Comparison of ENCODE assay signal across 9 cellular contexts in genomic region chr17:7839199-7839889, GRCh38. TPM values are rescaled to one million over a fixed set of nuclear protein-coding genes. Genes with fewer than 3 reads are reported as not detected.
DNase-seq lines count a peak whose midpoint lies in the region; ATAC-seq and TF ChIP-seq lines count a peak whose summit lies in the region.
"Had no signal": no experiment of that assay in that cellular context is flagged by ENCODE, and none has a peak within 500 bp of the region (broad histone marks: within the 10 kb centered on the region; RNA-seq: fewer than 3 reads in every experiment).

No MANE protein-coding gene starts in this region.

- H3K4me2 ChIP-seq in OCI-LY1 (ENCODE audit: low read length) (peak overlapping the region; percentile 95), neuronal stem cell (ENCODE audit: insufficient read depth, low read length, poor library complexity, severe bottlenecking) (peak overlapping the region; percentile 22)

- no peak overlapping the region for H3K18ac ChIP-seq in neuronal stem cell (ENCODE audit: low read length)

- H3K27me3 Mint-ChIP-seq in CD4-positive, alpha-beta T cell: peaks cover 10% of the 10 kb centered on the region
- H3K27me3 Mint-ChIP-seq in effector memory CD8-positive, alpha-beta T cell: no peaks in the 10 kb centered on the region

- no peak overlapping the region for H2BK12ac ChIP-seq in neuronal stem cell (ENCODE audit: low read length)

- POLR2A ChIA-PET in CD4-positive, alpha-beta T cell (lab: Charles Lee): interaction anchor here (0.6 to 10.1 kb wide), 4 partner anchors 12 to 151 kb away, joined by 3 to 79 read pairs (median 3); partner anchors contain the start of genes CYB5D1, NAA38 and RNF227

- WGBS in neuronal stem cell (ENCODE audit: extremely low coverage in 2 of 2, insufficient read length in 2 of 2, insufficient replicate concordance in 1 of 2), 2 donors: no CpG with 5 or more reads among the region's 6 CpGs

- H2BK120ac ChIP-seq in neuronal stem cell (ENCODE audit: low read depth, low read length): no peak overlapping the region

- H3K27me3 ChIP-seq in CD4-positive, alpha-beta T cell (ENCODE audit: control insufficient read depth, insufficient read depth, low read length): no peaks in the 10 kb centered on the region
- H3K27me3 ChIP-seq in OCI-LY1 (ENCODE audit: insufficient read depth, low read length) (no peaks in the 10 kb centered on the region), neuronal stem cell (ENCODE audit: control insufficient read depth in 3 of 3, insufficient read depth in 3 of 3, low read depth in 1 of 3, low read length in 3 of 3) (no peaks in the 10 kb centered on the region)

- peak overlapping the region; percentile 100 for H3K27ac ChIP-seq in CD4-positive, alpha-beta T cell (ENCODE audit: low read depth, low read length)
- H3K27ac ChIP-seq in OCI-LY1 (ENCODE audit: low read depth, low read length, poor library complexity, severe bottlenecking) (peak overlapping the region; percentile 97), neuronal stem cell (replicated peaks; ENCODE audit: low read length) (no peak overlapping the region)

- no peaks in the 10 kb centered on the region for H3K9me3 ChIP-seq in CD4-positive, alpha-beta T cell (ENCODE audit: control insufficient read depth, low read length)
- H3K9me3 ChIP-seq in OCI-LY1 (ENCODE audit: low read length) (no peaks in the 10 kb centered on the region), neuronal stem cell (replicated peaks in 1 of 2; ENCODE audit: control insufficient read depth in 2 of 2, insufficient read depth in 1 of 2, low read depth in 1 of 2, low read length in 2 of 2) (no peaks in the 10 kb centered on the region)

- H3K9me2 ChIP-seq in OCI-LY1 (ENCODE audit: low read depth, low read length): no peaks in the 10 kb centered on the region

- peaks cover 50% of the 10 kb centered on the region for H3K4me1 ChIP-seq in OCI-LY1 (ENCODE audit: insufficient read depth, low read length, severe bottlenecking)
- peaks cover 34 to 43% of the 10 kb centered on the region in 2 donors for H3K4me1 ChIP-seq in neuronal stem cell (ENCODE audit: control insufficient read depth in 2 of 2, insufficient read depth in 1 of 2, low read depth in 1 of 2, low read length in 2 of 2)

- no peak overlapping the region for H3K14ac ChIP-seq in neuronal stem cell (ENCODE audit: low read length)

- peak overlapping the region; percentile 44; the same call in 1 of the 2 replicates for H3K9ac ChIP-seq in OCI-LY1 (ENCODE audit: low read length)
- no peak overlapping the region for H3K9ac ChIP-seq in neuronal stem cell (ENCODE audit: low read depth, low read length, poor library complexity)

- H3K27ac Mint-ChIP-seq in CD4-positive, alpha-beta T cell: peak overlapping the region; percentile 90
- H3K27ac Mint-ChIP-seq in effector memory CD8-positive, alpha-beta T cell: peak overlapping the region; percentile 60 to 100

- H2BK5ac ChIP-seq in neuronal stem cell (ENCODE audit: low read length): no peak overlapping the region

- no peak overlapping the region for H2BK15ac ChIP-seq in neuronal stem cell (ENCODE audit: low read length)

- CTCF ChIA-PET in CD4-positive, alpha-beta T cell (lab: Charles Lee): interaction anchor here (1.1 kb wide), 1 partner anchor 152 kb away, joined by 3 read pairs; no protein-coding TSS in a partner anchor

- H3K36me3 Mint-ChIP-seq in CD4-positive, alpha-beta T cell (ENCODE audit: low read depth): peaks cover 60% of the 10 kb centered on the region
- H3K36me3 Mint-ChIP-seq in effector memory CD8-positive, alpha-beta T cell (ENCODE audit: insufficient read depth): peaks cover 80% of the 10 kb centered on the region

- no peak for ATAC-seq in CD4-positive, alpha-beta T cell (ENCODE audit: poor library complexity)
- no peak for ATAC-seq in effector memory CD8-positive, alpha-beta T cell (replicated peaks)
- ATAC-seq in GM21717 (IDR thresholded peaks at IDR 0.05; ENCODE audit: unreplicated experiment): no peak

- H4K20me1 ChIP-seq in OCI-LY1 (ENCODE audit: insufficient read depth, low read length): no peaks in the 10 kb centered on the region

- no peaks in the 10 kb centered on the region; the same call in 1 of the 2 replicates for H3K36me3 ChIP-seq in OCI-LY1 (ENCODE audit: insufficient read depth, low read length)
- peaks cover 5 to 15% of the 10 kb centered on the region in 2 donors for H3K36me3 ChIP-seq in neuronal stem cell (replicated peaks in 1 of 2; ENCODE audit: control insufficient read depth in 2 of 2, insufficient read depth in 2 of 2, low read length in 2 of 2)

- no peak for DNase-seq in CD4-positive, alpha-beta T cell
- no peak for DNase-seq in effector memory CD8-positive, alpha-beta T cell
- DNase-seq in neuronal stem cell (ENCODE audit: low spot score): no peak
- DNase-seq in NCI-H128 (lab: John Stamatoyannopoulos, UW; ENCODE audit: unreplicated experiment): no peak
- DNase-seq in activated CD8-positive, alpha-beta memory T cell treated with anti-CD3 and anti-CD28 coated beads, Interleukin-2, amount 50 U/mL, for 48 hours: no peak
- no peak for DNase-seq in NCI-H187 treated with DMSO at 0.1 percent for 48 hours (lab: John Stamatoyannopoulos, UW)
- DNase-seq: SHP77 had no signal

- H3K4me1 Mint-ChIP-seq in CD4-positive, alpha-beta T cell (ENCODE audit: low read depth): peaks cover 63% of the 10 kb centered on the region
- peaks cover 75 to 76% of the 10 kb centered on the region in 2 donors for H3K4me1 Mint-ChIP-seq in effector memory CD8-positive, alpha-beta T cell (ENCODE audit: low read depth in 2 of 2)

- no peaks in the 10 kb centered on the region for H3K9me3 Mint-ChIP-seq in CD4-positive, alpha-beta T cell
- H3K9me3 Mint-ChIP-seq in effector memory CD8-positive, alpha-beta T cell: no peaks in the 10 kb centered on the region

- peaks cover 14% of the 10 kb centered on the region for H3K79me1 ChIP-seq in neuronal stem cell (ENCODE audit: low read depth, low read length)

- H3F3A ChIP-seq in OCI-LY1 (ENCODE audit: insufficient read depth, low read length): peaks cover 10% of the 10 kb centered on the region; the same call in 1 of the 2 replicates

- H3K23ac ChIP-seq in neuronal stem cell (ENCODE audit: low read depth, low read length, poor library complexity): no peak overlapping the region

- TF ChIP-seq CTCF in CD4-positive, alpha-beta T cell (IDR thresholded peaks at IDR 0.05): no peak
- TF ChIP-seq CTCF in OCI-LY1 (IDR thresholded peaks at IDR 0.05; ENCODE audit: low read length): no peak

- H3K4me3 ChIP-seq in OCI-LY1 (ENCODE audit: low read depth, low read length, poor library complexity, severe bottlenecking): peak overlapping the region; percentile 44
- peak overlapping the region in 1 of 2 donors; percentile 79 for H3K4me3 ChIP-seq in neuronal stem cell (ENCODE audit: low read length in 2 of 2)

- no peak overlapping the region for H4K91ac ChIP-seq in neuronal stem cell (ENCODE audit: low read depth, low read length, poor library complexity)

- no peak overlapping the region for H3K4ac ChIP-seq in neuronal stem cell (ENCODE audit: low read length)

- H2AK5ac ChIP-seq in neuronal stem cell (ENCODE audit: low read depth, low read length): no peak overlapping the region

- H3K4me3 Mint-ChIP-seq in CD4-positive, alpha-beta T cell: peak overlapping the region; percentile 85
- H3K4me3 Mint-ChIP-seq in effector memory CD8-positive, alpha-beta T cell: peak overlapping the region in 1 of 2 donors; percentile 59

- no peak overlapping the region for H2AFZ ChIP-seq in OCI-LY1 (ENCODE audit: low read length)
- H2AFZ ChIP-seq in neuronal stem cell (ENCODE audit: low read length): no peak overlapping the region

- intact Hi-C loops in CD4-positive, alpha-beta T cell (cut with DNase I, micrococcal nuclease): loop anchor here (5.0 to 10.0 kb wide), 3 partner anchors 152 to 318 kb away; partner anchors contain the start of genes PER1 (in 1 of the 2), TP53 (in 1 of the 2) and WRAP53 (in 1 of the 2)

- no peak overlapping the region for H4K8ac ChIP-seq in neuronal stem cell (ENCODE audit: low read depth, low read length)

- no peaks in the 10 kb centered on the region for H3K79me2 ChIP-seq in OCI-LY1 (ENCODE audit: insufficient read depth, low read length)

RNA-seq across cellular contexts. Expression of gene KDM6B, which starts 5.3 kb away (rescaled TPM):
- 100 to 1,000 TPM; 189 to 191 TPM for total RNA-seq in CD4-positive, alpha-beta T cell
- 20.0 TPM for polyA plus RNA-seq in neuronal stem cell (2013, experiment 1 of 2)
- 21.1 TPM for polyA plus RNA-seq in neuronal stem cell (2013, experiment 2 of 2)

RNA-seq across cellular contexts. Expression of gene TMEM88, which starts 15.5 kb away (rescaled TPM):
- total RNA-seq in CD4-positive, alpha-beta T cell: 10 to 100 TPM; 29.3 to 29.6 TPM
- polyA plus RNA-seq in neuronal stem cell (2013, experiment 1 of 2): 132 TPM
- polyA plus RNA-seq in neuronal stem cell (2013, experiment 2 of 2): 128 TPM

RNA-seq across cellular contexts. Expression of gene NAA38, which starts 18.0 kb away (rescaled TPM):
- 10 to 100 TPM; 15.4 to 16.3 TPM for total RNA-seq in CD4-positive, alpha-beta T cell
- polyA plus RNA-seq in neuronal stem cell (2013, experiment 1 of 2): 74.6 TPM
- polyA plus RNA-seq in neuronal stem cell (2013, experiment 2 of 2): 76.9 TPM

RNA-seq across cellular contexts. Expression of gene CYB5D1, which starts 18.5 kb away (rescaled TPM):
- 1 to 10 TPM; 8.7 TPM for total RNA-seq in CD4-positive, alpha-beta T cell
- 10.9 TPM for polyA plus RNA-seq in neuronal stem cell (2013, experiment 1 of 2)
- 10.9 TPM for polyA plus RNA-seq in neuronal stem cell (2013, experiment 2 of 2)

RNA-seq across cellular contexts. Expression of gene CHD3, which starts 49.2 kb away (rescaled TPM):
- total RNA-seq in CD4-positive, alpha-beta T cell: 100 to 1,000 TPM; 263 to 297 TPM
- polyA plus RNA-seq in neuronal stem cell (2013, experiment 1 of 2): 17.8 TPM
- polyA plus RNA-seq in neuronal stem cell (2013, experiment 2 of 2): 15.7 TPM
